ENCODE assay signal across 23 cellular contexts in the genomic region with DNA sequence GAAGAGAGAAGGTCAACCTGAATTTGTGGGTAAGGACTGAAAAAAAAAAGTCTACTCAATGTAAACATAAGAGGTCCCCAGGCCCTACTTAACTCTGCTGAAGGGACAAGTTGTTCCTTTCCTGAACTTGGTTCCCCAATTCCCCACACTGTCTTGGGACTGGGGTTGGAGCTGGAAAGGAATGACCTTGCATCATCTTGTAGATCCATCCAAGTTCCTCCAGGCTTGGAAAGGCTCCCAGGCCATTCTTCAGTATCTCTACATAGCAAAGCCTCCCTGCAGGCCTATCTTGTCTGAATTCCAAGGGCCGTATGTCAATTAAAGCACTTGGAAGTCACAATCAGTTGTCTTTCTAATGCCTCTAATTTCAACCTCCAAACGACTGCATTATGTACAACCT.
DNase-seq lines count a peak whose midpoint lies in the region; ATAC-seq and TF ChIP-seq lines count a peak whose summit lies in the region.
"Had no signal": no experiment of that assay in that cellular context is flagged by ENCODE, and none has a peak within 500 bp of the region (broad histone marks: within the 10 kb centered on the region; RNA-seq: fewer than 3 reads in every experiment).

No MANE protein-coding gene starts in this region.

- no peaks in the 10 kb centered on the region for H3K9me3 Mint-ChIP-seq in immature natural killer cell
- H3K9me3 Mint-ChIP-seq: activated T-helper 1 cell treated with anti-CD3 and anti-CD28 coated beads, Interleukin-12 subunit alpha, Interleukin-12 subunit beta, Interleukin-2, Interleukin-4 antibody, amounts not matched to agents 30 ng/mL and 10 ng/mL and 1 ng/mL, durations not matched to agents 14 hours and 24 hours and 36 hours; neural crest cell had no signal

- 57 to 75% methylated on average over 2 of the region's 2 CpGs for WGBS in thyroid gland, 2 donors

- H3K4me1 Mint-ChIP-seq in immature natural killer cell: no peaks in the 10 kb centered on the region
- H3K4me1 Mint-ChIP-seq: neural crest cell had no signal

- H3K27ac ChIP-seq in right atrium auricular region: peak overlapping the region; percentile 44 to 62
- H3K27ac ChIP-seq in thyroid gland: peak overlapping the region in 1 of 3 donors; percentile 3
- H3K27ac ChIP-seq: foreskin keratinocyte had no signal

- H3K27me3 ChIP-seq in right atrium auricular region (no peaks in the 10 kb centered on the region), thyroid gland (no peaks in the 10 kb centered on the region)
- H3K27me3 ChIP-seq: foreskin keratinocyte had no signal

- no peak overlapping the region for H3K4me3 ChIP-seq in right atrium auricular region
- no peak overlapping the region for H3K4me3 ChIP-seq in thyroid gland (replicated peaks in 1 of 3)

- no peak overlapping the region for H3K4me3 Mint-ChIP-seq in immature natural killer cell
- H3K4me3 Mint-ChIP-seq: activated T-helper 1 cell treated with anti-CD3 and anti-CD28 coated beads, Interleukin-12 subunit alpha, Interleukin-12 subunit beta, Interleukin-2, Interleukin-4 antibody, amounts not matched to agents 30 ng/mL and 10 ng/mL and 1 ng/mL, durations not matched to agents 14 hours and 24 hours and 36 hours; CD14-positive monocyte; neural crest cell; WTC11 had no signal

- H3K27me3 Mint-ChIP-seq in immature natural killer cell (ENCODE audit: low read depth in 3 of 3): peaks cover 0 to 3% (median 2%) of the 10 kb centered on the region in 3 donors

- no peak for TF ChIP-seq CTCF in right atrium auricular region (IDR thresholded peaks at IDR 0.05)
- no peak for TF ChIP-seq CTCF in thyroid gland (IDR thresholded peaks at IDR 0.05)

- TF ChIP-seq POLR2A in thyroid gland (IDR thresholded peaks at IDR 0.05): no peak

- intact Hi-C loops in thyroid gland (cut with DNase I): no loop called here

- H3K36me3 ChIP-seq in right atrium auricular region (no peaks in the 10 kb centered on the region), thyroid gland (no peaks in the 10 kb centered on the region)

- no peak for ATAC-seq in HG02763 (IDR thresholded peaks at IDR 0.05; ENCODE audit: unreplicated experiment)
- no peak for ATAC-seq in HG02938 (IDR thresholded peaks at IDR 0.05; ENCODE audit: unreplicated experiment)
- ATAC-seq in GM21360 (IDR thresholded peaks at IDR 0.05; ENCODE audit: unreplicated experiment): no peak
- ATAC-seq: foreskin keratinocyte, Panc1, WTC11 had no signal

- H3K4me1 ChIP-seq in right atrium auricular region (no peaks in the 10 kb centered on the region), thyroid gland (no peaks in the 10 kb centered on the region)
- H3K4me1 ChIP-seq: foreskin keratinocyte had no signal

- H3K36me3 Mint-ChIP-seq in immature natural killer cell: no peaks in the 10 kb centered on the region
- H3K36me3 Mint-ChIP-seq: CD14-positive monocyte had no signal

- DNase-seq in GM03348 (ENCODE audit: low spot score): peak; percentile 50
- peak; percentile 45 for DNase-seq in fibroblast of gingiva (ENCODE audit: low read depth)
- DNase-seq in right atrium auricular region (ENCODE audit: low spot score): peak; percentile 79
- peak; percentile 13 for DNase-seq in thyroid gland
- DNase-seq in immature natural killer cell: no peak
- DNase-seq: activated CD4-positive, alpha-beta T cell treated with anti-CD3 and anti-CD28 coated beads, Interleukin-2, amount 50 U/mL, for 4 hours; activated naive CD4-positive, alpha-beta T cell treated with anti-CD3 and anti-CD28 coated beads, Interleukin-2, amount 50 U/mL, for 16 hours; anterior cingulate cortex; caudate nucleus; foreskin keratinocyte; hypothalamus; KG1; NCI-H146; NCI-H524; NK-92 treated with Interleukin-12 subunit alpha and Interleukin-12 subunit beta, amount 100 ng/mL, for 24 hours had no signal

- H3K9me3 ChIP-seq in right atrium auricular region: peaks cover 0 to 11% of the 10 kb centered on the region in 2 donors
- no peaks in the 10 kb centered on the region for H3K9me3 ChIP-seq in thyroid gland

- no peak overlapping the region for H3K27ac Mint-ChIP-seq in immature natural killer cell
- H3K27ac Mint-ChIP-seq: activated T-helper 1 cell treated with anti-CD3 and anti-CD28 coated beads, Interleukin-12 subunit alpha, Interleukin-12 subunit beta, Interleukin-2, Interleukin-4 antibody, amounts not matched to agents 30 ng/mL and 10 ng/mL and 1 ng/mL, durations not matched to agents 14 hours and 24 hours and 36 hours; CD14-positive monocyte; WTC11 had no signal

Comparison
In these comparisons a context has a peak if more than half of its experiments do, and no peak if none do; other contexts are left out.
1. DNase-seq: peak in GM03348 (single experiment), fibroblast of gingiva (single experiment), right atrium auricular region (single experiment) and thyroid gland (2 of 2); none in immature natural killer cell (0 of 3).